ENCODE assay signal across 8 cellular contexts in genomic region chr3:196867155-196867506, GRCh38.
A peak's percentile ranks its signal among the peaks of the same experiment; 100 is the strongest.
DNase-seq lines count a peak whose midpoint lies in the region; TF ChIP-seq lines count a peak whose summit lies in the region.

No MANE protein-coding gene starts in this region.

- H3K9ac ChIP-seq in iPS-15b (ENCODE audit: low read depth, low read length) (peak overlapping the region; percentile 68), subcutaneous abdominal adipose tissue (ENCODE audit: low read length in 5 of 5) (peak overlapping the region; percentile 66 to 89 (median 77))

- no peaks in the 10 kb centered on the region for H3K27me3 Mint-ChIP-seq in T-helper 2 cell treated with Interferon-gamma antibody and Interleukin-4, amounts not matched to agents 5 μg/mL and 100 μg/mL, for 36 hours (ENCODE audit: low read depth)

- no peaks in the 10 kb centered on the region for H3K36me3 ChIP-seq in iPS-15b (ENCODE audit: control insufficient read depth, insufficient read depth, low read length)
- no peaks in the 10 kb centered on the region for H3K36me3 ChIP-seq in subcutaneous abdominal adipose tissue (ENCODE audit: control insufficient read depth in 5 of 5, insufficient read depth in 5 of 5, low read length in 5 of 5)

- TF ChIP-seq CTCF in WI38 (IDR thresholded peaks at IDR 0.05; ENCODE audit: low read depth, low read length), result no peak

- H3K27me3 ChIP-seq in iPS-15b (ENCODE audit: control insufficient read depth, insufficient read depth, low read length), result no peaks in the 10 kb centered on the region
- no peaks in the 10 kb centered on the region for H3K27me3 ChIP-seq in subcutaneous abdominal adipose tissue (ENCODE audit: control insufficient read depth in 5 of 5, insufficient read depth in 4 of 5, low read length in 5 of 5)

- H3K9me3 Mint-ChIP-seq in T-helper 2 cell treated with Interferon-gamma antibody and Interleukin-4, amounts not matched to agents 5 μg/mL and 100 μg/mL, for 36 hours, result peaks cover 7% of the 10 kb centered on the region

- peak overlapping the region; percentile 95 for H3K4me3 ChIP-seq in WI38 (ENCODE audit: low read depth, low read length)
- H3K4me3 ChIP-seq in iPS-15b (ENCODE audit: low read depth, low read length), result peak overlapping the region; percentile 92
- H3K4me3 ChIP-seq in subcutaneous abdominal adipose tissue (ENCODE audit: low read depth in 1 of 5, low read length in 5 of 5), result peak overlapping the region; percentile 68 to 95 (median 92)

- H3K4me1 Mint-ChIP-seq in T-helper 2 cell treated with Interferon-gamma antibody and Interleukin-4, amounts not matched to agents 5 μg/mL and 100 μg/mL, for 36 hours (ENCODE audit: low read depth), result peaks cover 22% of the 10 kb centered on the region

- H3K9me3 ChIP-seq in iPS-15b (ENCODE audit: control insufficient read depth, insufficient read depth, low read length) (no peaks in the 10 kb centered on the region), subcutaneous abdominal adipose tissue (ENCODE audit: control insufficient read depth in 5 of 5, low read length in 5 of 5) (no peaks in the 10 kb centered on the region)

- H3K27ac ChIP-seq in subcutaneous abdominal adipose tissue (ENCODE audit: low read depth, low read length), result peak overlapping the region; percentile 87

- peaks cover 5% of the 10 kb centered on the region for H3K36me3 Mint-ChIP-seq in T-helper 2 cell treated with Interferon-gamma antibody and Interleukin-4, amounts not matched to agents 5 μg/mL and 100 μg/mL, for 36 hours (ENCODE audit: low read depth)

- DNase-seq in T-helper 2 cell treated with Interferon-gamma antibody and Interleukin-4, amounts not matched to agents 5 μg/mL and 100 μg/mL, for 36 hours (ENCODE audit: low spot score), result no peak
- DNase-seq in T-helper 2 cell, result no peak
- DNase-seq in 8988T, result no peak
- DNase-seq in cerebellar nuclear complex (lab: John Stamatoyannopoulos, UW), result no peak
- DNase-seq in stimulated activated CD8-positive, alpha-beta memory T cell treated with anti-CD3 and anti-CD28 coated beads, Interleukin-4, amount 100 ng/mL, for 48 hours, result no peak

- H3K27ac Mint-ChIP-seq in T-helper 2 cell treated with Interferon-gamma antibody and Interleukin-4, amounts not matched to agents 5 μg/mL and 100 μg/mL, for 36 hours, result peak overlapping the region; percentile 93

- H3K4me1 ChIP-seq in iPS-15b (ENCODE audit: control insufficient read depth, insufficient read depth, low read length) (no peaks in the 10 kb centered on the region), subcutaneous abdominal adipose tissue (ENCODE audit: control insufficient read depth in 5 of 5, insufficient read depth in 5 of 5, low read length in 5 of 5) (peaks cover 5 to 27% (median 18%) of the 10 kb centered on the region in 5 donors)

- H3K4me3 Mint-ChIP-seq in T-helper 2 cell treated with Interferon-gamma antibody and Interleukin-4, amounts not matched to agents 5 μg/mL and 100 μg/mL, for 36 hours, result peak overlapping the region; percentile 89
